Comparison of ENCODE assay signal across 16 cellular contexts in genomic region chr4:150033937-150034336, GRCh38. TPM values are rescaled to one million over a fixed set of nuclear protein-coding genes. Genes with fewer than 3 reads are reported as not detected.
A peak's percentile ranks its signal among the peaks of the same experiment; 100 is the strongest.
DNase-seq lines count a peak whose midpoint lies in the region; ATAC-seq and TF ChIP-seq lines count a peak whose summit lies in the region.
"Had no signal": no experiment of that assay in that cellular context is flagged by ENCODE, and none has a peak within 500 bp of the region (broad histone marks: within the 10 kb centered on the region; RNA-seq: fewer than 3 reads in every experiment).

No MANE protein-coding gene starts in this region.

- intact Hi-C loops in lower lobe of right lung (cut with DNase I) = no loop called here

- no peaks in the 10 kb centered on the region for H3K27me3 ChIP-seq in lower lobe of right lung (ENCODE audit: low read depth)
- H3K27me3 ChIP-seq: tibial artery had no signal

- H3K9me3 Mint-ChIP-seq in T-helper 2 cell treated with Interferon-gamma antibody and Interleukin-4, amounts not matched to agents 5 μg/mL and 100 μg/mL, for 36 hours = no peaks in the 10 kb centered on the region

- H3K36me3 Mint-ChIP-seq in T-helper 2 cell treated with Interferon-gamma antibody and Interleukin-4, amounts not matched to agents 5 μg/mL and 100 μg/mL, for 36 hours (ENCODE audit: low read depth) = no peaks in the 10 kb centered on the region
- H3K36me3 Mint-ChIP-seq: CD8-positive, alpha-beta memory T cell had no signal

- H3K4me3 Mint-ChIP-seq in T-helper 2 cell treated with Interferon-gamma antibody and Interleukin-4, amounts not matched to agents 5 μg/mL and 100 μg/mL, for 36 hours = no peak overlapping the region
- H3K4me3 Mint-ChIP-seq: activated CD4-positive, alpha-beta T cell treated with anti-CD3 and anti-CD28 coated beads, Interleukin-2, amount 10 ng/mL, durations not matched to agents 24 days and 14 days; CD8-positive, alpha-beta memory T cell had no signal

- no peak overlapping the region for H3K27ac ChIP-seq in lower lobe of right lung
- H3K27ac ChIP-seq: tibial artery had no signal

- DNase-seq in DMS53 treated with DMSO at 0.1 percent for 48 hours (lab: John Stamatoyannopoulos, UW; ENCODE audit: unreplicated experiment) = peak; percentile 53
- peak; percentile 88 for DNase-seq in NCI-H1048 (lab: John Stamatoyannopoulos, UW)
- DNase-seq in amniotic epithelial cell (ENCODE audit: low read depth) = peak; percentile 77
- DNase-seq in left kidney (ENCODE audit: low read depth, low spot score) = peak; percentile 31
- no peak for DNase-seq in GM10266 (ENCODE audit: extremely low spot score)
- DNase-seq in lower lobe of right lung = no peak
- DNase-seq in T-helper 2 cell treated with Interferon-gamma antibody and Interleukin-4, amounts not matched to agents 5 μg/mL and 100 μg/mL, for 36 hours (ENCODE audit: low spot score) = no peak
- DNase-seq: activated CD4-positive, alpha-beta T cell treated with anti-CD3 and anti-CD28 coated beads, Interleukin-2, amount 10 ng/mL, durations not matched to agents 24 days and 14 days; activated effector memory CD4-positive, alpha-beta T cell treated with Interleukin-2 at 50 U/mL for 16 hours; CD8-positive, alpha-beta memory T cell; cortex of kidney; head of caudate nucleus; NCI-H187 treated with DMSO at 0.1 percent for 48 hours; SW 1271; tibial artery had no signal

- no peaks in the 10 kb centered on the region for H3K36me3 ChIP-seq in lower lobe of right lung
- H3K36me3 ChIP-seq: tibial artery had no signal

- H3K27ac Mint-ChIP-seq in T-helper 2 cell treated with Interferon-gamma antibody and Interleukin-4, amounts not matched to agents 5 μg/mL and 100 μg/mL, for 36 hours = no peak overlapping the region
- H3K27ac Mint-ChIP-seq: activated CD4-positive, alpha-beta T cell treated with anti-CD3 and anti-CD28 coated beads, Interleukin-2, amount 10 ng/mL, durations not matched to agents 24 days and 14 days; CD8-positive, alpha-beta memory T cell had no signal

- no peak for TF ChIP-seq CTCF in GM10266 (IDR thresholded peaks at IDR 0.05; ENCODE audit: control insufficient read depth, insufficient read depth, low read depth, missing control alignments)
- TF ChIP-seq CTCF in lower lobe of right lung (IDR thresholded peaks at IDR 0.05) = no peak

- no peak overlapping the region for H3K4me3 ChIP-seq in lower lobe of right lung
- H3K4me3 ChIP-seq: tibial artery had no signal

- no peaks in the 10 kb centered on the region for H3K4me1 Mint-ChIP-seq in T-helper 2 cell treated with Interferon-gamma antibody and Interleukin-4, amounts not matched to agents 5 μg/mL and 100 μg/mL, for 36 hours (ENCODE audit: low read depth)
- H3K4me1 Mint-ChIP-seq: activated CD4-positive, alpha-beta T cell treated with anti-CD3 and anti-CD28 coated beads, Interleukin-2, amount 10 ng/mL, durations not matched to agents 24 days and 14 days; CD8-positive, alpha-beta memory T cell had no signal

- no peak for ATAC-seq in lower lobe of right lung
- no peak for ATAC-seq in GM21576 (IDR thresholded peaks at IDR 0.05; ENCODE audit: unreplicated experiment)

- H3K9me3 ChIP-seq in lower lobe of right lung = no peaks in the 10 kb centered on the region
- H3K9me3 ChIP-seq: tibial artery had no signal

- H3K27me3 Mint-ChIP-seq in T-helper 2 cell treated with Interferon-gamma antibody and Interleukin-4, amounts not matched to agents 5 μg/mL and 100 μg/mL, for 36 hours (ENCODE audit: low read depth) = no peaks in the 10 kb centered on the region

- no peaks in the 10 kb centered on the region for H3K4me1 ChIP-seq in lower lobe of right lung
- H3K4me1 ChIP-seq: tibial artery had no signal

RNA-seq across cellular contexts. Expression of gene DCLK2, which starts 44.3 kb away (rescaled TPM):
- 2.9 TPM for total RNA-seq in lower lobe of right lung
- total RNA-seq: activated CD4-positive, alpha-beta T cell treated with anti-CD3 and anti-CD28 coated beads, Interleukin-2, amount 10 ng/mL, durations not matched to agents 24 days and 14 days; CD8-positive, alpha-beta memory T cell had no signal

Comparison
In these comparisons a context has a peak if more than half of its experiments do, and no peak if none do; other contexts are left out.
1. DNase-seq: peak in DMS53 treated with DMSO at 0.1 percent for 48 hours (single experiment), NCI-H1048 (single experiment), amniotic epithelial cell (single experiment) and left kidney (single experiment); none in GM10266 (single experiment), lower lobe of right lung (single experiment) and T-helper 2 cell treated with Interferon-gamma antibody and Interleukin-4, amounts not matched to agents 5 μg/mL and 100 μg/mL, for 36 hours (single experiment).